8 cellular contexts compared by ENCODE assay signal in the genomic region with DNA sequence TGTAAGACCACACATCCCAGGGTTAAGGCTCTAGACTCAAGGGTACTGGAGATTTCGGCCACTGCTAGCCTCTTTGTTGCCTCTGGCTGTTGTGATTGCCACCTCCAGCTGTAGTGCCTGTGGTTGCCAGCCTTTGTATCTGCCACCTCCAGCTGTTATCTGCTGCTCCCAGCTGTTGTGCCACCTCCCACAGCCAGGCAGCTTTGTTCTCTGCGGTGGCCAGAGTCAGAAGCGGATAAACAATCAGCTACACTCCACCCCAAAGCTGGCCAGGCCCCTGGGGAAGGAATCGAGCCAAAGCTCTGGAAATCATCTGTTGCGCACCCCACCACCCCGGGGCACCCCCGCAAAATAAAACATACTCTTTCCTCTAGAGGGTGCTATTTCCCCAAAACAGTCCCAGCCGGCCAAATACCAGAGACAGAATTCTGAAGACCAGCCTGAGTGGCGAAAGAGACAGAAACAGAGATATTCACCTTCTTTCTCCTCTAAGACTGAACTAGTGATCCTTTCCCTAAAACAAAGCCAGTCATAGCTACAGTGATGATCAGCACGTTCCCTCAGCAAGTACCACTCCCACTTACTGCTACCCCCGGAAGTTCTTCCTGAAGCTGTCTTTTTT. TPM values are rescaled to one million over a fixed set of nuclear protein-coding genes. Genes with fewer than 3 reads are reported as not detected.
DNase-seq lines count a peak whose midpoint lies in the region; ATAC-seq and TF ChIP-seq lines count a peak whose summit lies in the region.

No MANE protein-coding gene starts in this region.

- ATAC-seq in naive thymus-derived CD8-positive, alpha-beta T cell, result peak; percentile 84 to 96
- ATAC-seq in GM18498 (IDR thresholded peaks at IDR 0.05; ENCODE audit: unreplicated experiment), result no peak

- H3K27me3 ChIP-seq in fibroblast of lung (ENCODE audit: control insufficient read depth, insufficient read depth, low read length), result peaks cover 14% of the 10 kb centered on the region

- peak overlapping the region; percentile 61 to 88 (median 79) for H3K4me3 Mint-ChIP-seq in naive thymus-derived CD8-positive, alpha-beta T cell

- H3K36me3 Mint-ChIP-seq in naive thymus-derived CD8-positive, alpha-beta T cell, result no peaks in the 10 kb centered on the region

- peak; percentile 11 to 41 for DNase-seq in NCI-H524 (lab: John Stamatoyannopoulos, UW)
- no peak for DNase-seq in NCI-H524 treated with DMSO at 0.1 percent for 48 hours (lab: John Stamatoyannopoulos, UW)
- peak; percentile 37 for DNase-seq in NCI-H345 (lab: John Stamatoyannopoulos, UW)
- DNase-seq in activated T-cell treated with anti-CD3 and anti-CD28 coated beads for 48 hours (ENCODE audit: low read depth), result peak; percentile 23
- peak; percentile 17 to 36 for DNase-seq in fibroblast of lung (ENCODE audit: low read depth in 2 of 2)
- peak in 7 of 10 donors; percentile 10 to 67 (median 43) for DNase-seq in naive thymus-derived CD8-positive, alpha-beta T cell

- H3K4me1 ChIP-seq in HEK293 (ENCODE audit: control insufficient read depth, insufficient read depth, low read length) (no peaks in the 10 kb centered on the region), fibroblast of lung (ENCODE audit: control insufficient read depth, extremely low read depth, insufficient read depth, low read length) (no peaks in the 10 kb centered on the region)

- peaks cover 10 to 14% (median 12%) of the 10 kb centered on the region in 4 donors for H3K4me1 Mint-ChIP-seq in naive thymus-derived CD8-positive, alpha-beta T cell

- TF ChIP-seq CTCF in HEK293 (tag by site-specific recombination; IDR thresholded peaks at IDR 0.05) (peak; percentile 59), fibroblast of lung (conservative IDR thresholded peaks at IDR 0.05 in 1 of 2, IDR thresholded peaks at IDR 0.05 in 1 of 2; ENCODE audit: low read depth in 1 of 2, low read length in 2 of 2) (peak; percentile 52 to 54)

- CTCF ChIA-PET in HEK293 (lab: Yijun Ruan, JAX), result interaction anchor here (0.6 to 25.0 kb wide), 29 partner anchors 8 to 506 kb away, joined by 3 to 541 read pairs (median 6); partner anchors contain the start of genes IGSF8, KCNJ9 and PIGM

- peak overlapping the region in 5 of 10 donors; percentile 13 to 78 (median 51) for H3K27ac Mint-ChIP-seq in naive thymus-derived CD8-positive, alpha-beta T cell

- H3K4me2 ChIP-seq in fibroblast of lung (ENCODE audit: extremely low read depth, insufficient read depth, low read length), result peak overlapping the region; percentile 28

- H3K4me3 ChIP-seq in HEK293 (ENCODE audit: low read depth, low read length) (no peak overlapping the region), fibroblast of lung (replicated peaks in 1 of 4; ENCODE audit: control extremely low read depth in 1 of 4, insufficient read depth in 1 of 4, low read depth in 3 of 4, low read length in 4 of 4) (peak overlapping the region in 1 of 4 experiments; percentile 22)

- H4K20me1 ChIP-seq in fibroblast of lung (ENCODE audit: control insufficient read depth, extremely low read depth, insufficient read depth, low read length), result no peaks in the 10 kb centered on the region

- peak overlapping the region; percentile 51 for H2AFZ ChIP-seq in fibroblast of lung (ENCODE audit: low read length)

- no peaks in the 10 kb centered on the region for H3K9me3 Mint-ChIP-seq in naive thymus-derived CD8-positive, alpha-beta T cell

- no peak overlapping the region for H3K9ac ChIP-seq in fibroblast of lung (ENCODE audit: insufficient read depth, low read length)

- POLR2A ChIA-PET in HEK293 (lab: Yijun Ruan, JAX), result no interaction called here
- POLR2A ChIA-PET in naive thymus-derived CD8-positive, alpha-beta T cell (lab: Charles Lee), result interaction anchor here (0.6 to 1.7 kb wide), 4 partner anchors 15 to 38 kb away, joined by 3 to 6 read pairs (median 4); partner anchors contain the start of gene PIGM

- H3K36me3 ChIP-seq in HEK293 (ENCODE audit: control insufficient read depth in 2 of 2, insufficient read depth in 1 of 2, low read length in 2 of 2), result no peaks in the 10 kb centered on the region
- H3K36me3 ChIP-seq in fibroblast of lung (ENCODE audit: control insufficient read depth, insufficient read depth, low read length), result no peaks in the 10 kb centered on the region

- no peaks in the 10 kb centered on the region for H3K9me3 ChIP-seq in HEK293 (ENCODE audit: control insufficient read depth, insufficient read depth, low read depth, low read length)
- H3K9me3 ChIP-seq in fibroblast of lung (ENCODE audit: control insufficient read depth, insufficient read depth, low read depth, low read length), result no peaks in the 10 kb centered on the region

- peaks cover 4 to 7% (median 5%) of the 10 kb centered on the region in 5 donors for H3K27me3 Mint-ChIP-seq in naive thymus-derived CD8-positive, alpha-beta T cell

- H3K79me2 ChIP-seq in fibroblast of lung (ENCODE audit: control insufficient read depth, insufficient read depth, low read length), result no peaks in the 10 kb centered on the region

- no peak overlapping the region for H3K27ac ChIP-seq in HEK293 (ENCODE audit: extremely low read depth, low read depth, low read length)
- H3K27ac ChIP-seq in fibroblast of lung (ENCODE audit: insufficient read depth, low read length), result no peak overlapping the region

TF ChIP-seq in HEK293, 187 proteins besides CTCF, POLR2A, EP300 and RAD21 (continues in another document):
- no peak for TF ChIP-seq ZBTB7A (tag by site-specific recombination; IDR thresholded peaks at IDR 0.05; ENCODE audit: low read depth)
- TF ChIP-seq, protein P1, sequence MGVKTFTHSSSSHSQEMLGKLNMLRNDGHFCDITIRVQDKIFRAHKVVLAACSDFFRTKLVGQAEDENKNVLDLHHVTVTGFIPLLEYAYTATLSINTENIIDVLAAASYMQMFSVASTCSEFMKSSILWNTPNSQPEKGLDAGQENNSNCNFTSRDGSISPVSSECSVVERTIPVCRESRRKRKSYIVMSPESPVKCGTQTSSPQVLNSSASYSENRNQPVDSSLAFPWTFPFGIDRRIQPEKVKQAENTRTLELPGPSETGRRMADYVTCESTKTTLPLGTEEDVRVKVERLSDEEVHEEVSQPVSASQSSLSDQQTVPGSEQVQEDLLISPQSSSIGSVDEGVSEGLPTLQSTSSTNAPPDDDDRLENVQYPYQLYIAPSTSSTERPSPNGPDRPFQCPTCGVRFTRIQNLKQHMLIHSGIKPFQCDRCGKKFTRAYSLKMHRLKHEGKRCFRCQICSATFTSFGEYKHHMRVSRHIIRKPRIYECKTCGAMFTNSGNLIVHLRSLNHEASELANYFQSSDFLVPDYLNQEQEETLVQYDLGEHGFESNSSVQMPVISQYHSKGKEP (tag by site-specific recombination; IDR thresholded peaks at IDR 0.05), result no peak
- no peak for TF ChIP-seq ZFP37 (tag by site-specific recombination; IDR thresholded peaks at IDR 0.05)
- peak; percentile 96 for TF ChIP-seq SCRT1 (tag by site-specific recombination; IDR thresholded peaks at IDR 0.05; ENCODE audit: borderline replicate concordance)

RNA-seq across cellular contexts. Expression of gene PIGM, which starts 14.8 kb away (rescaled TPM):
- total RNA-seq in fibroblast of lung, result 4.1 and 4.5 TPM in 2 replicates
- 6.4 and 6.7 TPM in 2 replicates for polyA plus RNA-seq in fibroblast of lung
- polyA plus RNA-seq in fibroblast of lung (2012), result 4.3 and 5.4 TPM in 2 replicates
- polyA minus RNA-seq in fibroblast of lung (ENCODE audit: low replicate concordance), result 2.6 and 4.9 TPM in 2 replicates
- total RNA-seq in naive thymus-derived CD8-positive, alpha-beta T cell, result 1 to 10 TPM; 9.6 to 9.7 TPM
- polyA plus RNA-seq in naive thymus-derived CD8-positive, alpha-beta T cell, result 1 to 10 TPM; 3.3 to 4.0 (median 3.8) TPM

RNA-seq across cellular contexts. Expression of gene KCNJ10, which starts 23.4 kb away (rescaled TPM):
- total RNA-seq in fibroblast of lung, result not detected in 2 replicates
- not detected in 2 replicates for polyA plus RNA-seq in fibroblast of lung
- not detected in 2 replicates for polyA plus RNA-seq in fibroblast of lung (2012)
- not detected in 2 replicates for polyA minus RNA-seq in fibroblast of lung (ENCODE audit: low replicate concordance)
- not detected for total RNA-seq in naive thymus-derived CD8-positive, alpha-beta T cell
- under 1 TPM in 1 of 3 donors, not detected in 2; 0.29 TPM for polyA plus RNA-seq in naive thymus-derived CD8-positive, alpha-beta T cell

RNA-seq across cellular contexts. Expression of gene KCNJ9, which starts 34.7 kb away (rescaled TPM):
- under 0.01 TPM in 2 replicates for total RNA-seq in fibroblast of lung
- not detected in 2 replicates for polyA plus RNA-seq in fibroblast of lung
- not detected in 2 replicates for polyA plus RNA-seq in fibroblast of lung (2012)
- not detected in 2 replicates for polyA minus RNA-seq in fibroblast of lung (ENCODE audit: low replicate concordance)
- total RNA-seq in naive thymus-derived CD8-positive, alpha-beta T cell, result not detected
- under 1 TPM; 0.03 to 0.20 (median 0.10) TPM for polyA plus RNA-seq in naive thymus-derived CD8-positive, alpha-beta T cell

RNA-seq across cellular contexts. Expression of gene IGSF8, which starts 51.8 kb away (rescaled TPM):
- total RNA-seq in fibroblast of lung, result 24.4 and 27.7 TPM in 2 replicates
- polyA plus RNA-seq in fibroblast of lung, result 6.2 and 6.5 TPM in 2 replicates
- polyA plus RNA-seq in fibroblast of lung (2012), result 10.9 and 11.3 TPM in 2 replicates
- 12.0 and 14.6 TPM in 2 replicates for polyA minus RNA-seq in fibroblast of lung (ENCODE audit: low replicate concordance)
- 10 to 100 TPM; 67.9 to 71.5 TPM for total RNA-seq in naive thymus-derived CD8-positive, alpha-beta T cell
- 10 to 100 TPM; 40.2 to 74.5 (median 56.9) TPM for polyA plus RNA-seq in naive thymus-derived CD8-positive, alpha-beta T cell
